In genomic region chr11:3046641-3047040, GRCh38 we compare ENCODE assay signal across 27 cellular contexts.
"Had no signal": no experiment of that assay in that cellular context is flagged by ENCODE, and none has a peak within 500 bp of the region (broad histone marks: within the 10 kb centered on the region; RNA-seq: fewer than 3 reads in every experiment).

No MANE protein-coding gene starts in this region.

- H3K27ac Mint-ChIP-seq: activated CD8-positive, alpha-beta T cell treated with anti-CD3 and anti-CD28 coated beads, Interleukin-2, amount 10 ng/mL, durations not matched to agents 7 days and 5 days; activated naive CD4-positive, alpha-beta T cell treated with anti-CD3 and anti-CD28 coated beads, Interleukin-2, amount 50 U/mL, for 24 hours; brain; T-cell had no signal

- H3K9me3 Mint-ChIP-seq: activated naive CD4-positive, alpha-beta T cell treated with anti-CD3 and anti-CD28 coated beads, Interleukin-2, amount 50 U/mL, for 24 hours; brain; T-cell had no signal

- ATAC-seq: activated CD4-positive, CD25-positive, alpha-beta regulatory T cell treated with anti-CD3 and anti-CD28 coated beads, Interleukin-2, amount 50 U/mL, for 24 hours; activated CD8-positive, alpha-beta T cell treated with anti-CD3 and anti-CD28 coated beads, Interleukin-2, amount 10 ng/mL, durations not matched to agents 7 days and 5 days; Panc1; Right ventricle myocardium inferior; T-cell had no signal

- H3K4me3 Mint-ChIP-seq: activated CD8-positive, alpha-beta T cell treated with anti-CD3 and anti-CD28 coated beads, Interleukin-2, amount 10 ng/mL, durations not matched to agents 7 days and 5 days; activated naive CD4-positive, alpha-beta T cell treated with anti-CD3 and anti-CD28 coated beads, Interleukin-2, amount 50 U/mL, for 24 hours; brain; T-cell had no signal

- H3K27me3 Mint-ChIP-seq: activated naive CD4-positive, alpha-beta T cell treated with anti-CD3 and anti-CD28 coated beads, Interleukin-2, amount 50 U/mL, for 24 hours; brain; T-cell had no signal

- H3K9ac ChIP-seq: KMS-11 had no signal

- H3K4me3 ChIP-seq: MG63, SK-N-MC had no signal

- H3K27me3 ChIP-seq: MG63 had no signal

- DNase-seq: activated CD4-positive, alpha-beta T cell treated with anti-CD3 and anti-CD28 coated beads for 4 hours; activated CD8-positive, alpha-beta T cell treated with anti-CD3 and anti-CD28 coated beads, Interleukin-2, amount 10 ng/mL, durations not matched to agents 7 days and 5 days; activated effector memory CD4-positive, alpha-beta T cell treated with Interleukin-2 at 50 U/mL for 16 hours; activated naive CD4-positive, alpha-beta T cell; activated T-cell treated with anti-CD3 and anti-CD28 coated beads, Interleukin-2, amount 50 U/mL, for 1 hour; aorta; MG63; MV-4-11; NCI-H1092 treated with DMSO at 0.1 percent for 48 hours; NCI-H1417 treated with DMSO at 0.1 percent for 48 hours; NCI-H1694 treated with DMSO at 0.1 percent for 48 hours; NCI-H2029 treated with DMSO at 0.1 percent for 48 hours; NCI-H345; NCI-H510A treated with DMSO at 0.1 percent for 48 hours; NCI-H69; NK-92 treated with Interleukin-12 subunit alpha and Interleukin-12 subunit beta, amount 100 ng/mL, for 24 hours; OCI-M1; RPMI8226; T-cell had no signal

- H3K27ac ChIP-seq: KMS-11, SK-N-MC, WERI-Rb-1 had no signal

- H3K9me3 ChIP-seq: MG63 had no signal

- H3K4me2 ChIP-seq: KMS-11 had no signal
